In genomic region chr1:159798893-159799292, GRCh38 we compare ENCODE assay signal across 9 cellular contexts. TPM values are rescaled to one million over a fixed set of nuclear protein-coding genes. Genes with fewer than 3 reads are reported as not detected.
DNase-seq lines count a peak whose midpoint lies in the region; ATAC-seq, FAIRE-seq and TF ChIP-seq lines count a peak whose summit lies in the region.
"Had no signal": no experiment of that assay in that cellular context is flagged by ENCODE, and none has a peak within 500 bp of the region (broad histone marks: within the 10 kb centered on the region; RNA-seq: fewer than 3 reads in every experiment).

No MANE protein-coding gene starts in this region.

- DNase-seq in AG09319 (ENCODE audit: extremely low read depth, low read depth) (peak; percentile 61), GM18507 (ENCODE audit: extremely low spot score, insufficient read length, low read depth) (no peak), NCI-H2081 (lab: John Stamatoyannopoulos, UW) (peak; percentile 75 to 87), T-helper 17 cell (peak in 1 of 3 donors; percentile 18), kidney epithelial cell (ENCODE audit: low read depth) (peak; percentile 26)
- DNase-seq in central memory CD4-positive, alpha-beta T cell = peak; percentile 28
- DNase-seq in stimulated activated CD4-positive, alpha-beta T cell treated with anti-CD3 and anti-CD28 coated beads, Interleukin-4, amount 100 ng/mL, for 24 hours = peak; percentile 55

- no peak overlapping the region for H3K27ac Mint-ChIP-seq in T-helper 17 cell
- H3K27ac Mint-ChIP-seq: natural killer cell treated with Interleukin-12 subunit alpha and Interleukin-12 subunit beta and Interleukin-15 and Interleukin-18, amount 100 ng/mL, for 72 hours had no signal

- no peaks in the 10 kb centered on the region for H3K36me3 Mint-ChIP-seq in T-helper 17 cell (ENCODE audit: low read depth)
- H3K36me3 Mint-ChIP-seq: natural killer cell treated with Interleukin-12 subunit alpha and Interleukin-12 subunit beta and Interleukin-15 and Interleukin-18, amount 100 ng/mL, for 72 hours had no signal

- no peaks in the 10 kb centered on the region for H3K36me3 ChIP-seq in kidney epithelial cell (ENCODE audit: control insufficient read depth, insufficient read depth, low read length)

- H3K4me3 ChIP-seq in kidney epithelial cell (ENCODE audit: low read depth, low read length) = no peak overlapping the region

- no peaks in the 10 kb centered on the region for H3K9me3 ChIP-seq in T-helper 17 cell (ENCODE audit: control insufficient read depth, low read length, poor library complexity, severe bottlenecking)

- no peak for TF ChIP-seq POLR2A in GM18505 (IDR thresholded peaks at IDR 0.05; ENCODE audit: borderline replicate concordance, extremely low read depth, insufficient read depth, insufficient read length)

- ATAC-seq in T-helper 17 cell (peak; percentile 64), GM18505 (IDR thresholded peaks at IDR 0.05; ENCODE audit: unreplicated experiment) (no peak)

- H3K27me3 Mint-ChIP-seq in T-helper 17 cell = peaks cover 18% of the 10 kb centered on the region

- peaks cover 10% of the 10 kb centered on the region for H3K4me1 Mint-ChIP-seq in T-helper 17 cell

- peak; percentile 82 for FAIRE-seq in GM18507 (lab: Jason Lieb, UNC)

- no peak overlapping the region for H3K4me3 Mint-ChIP-seq in T-helper 17 cell

- TF ChIP-seq CTCF in AG09319 (IDR thresholded peaks at IDR 0.05; ENCODE audit: low read depth, low read length) = peak; percentile 79
- peak; percentile 68 for TF ChIP-seq CTCF in kidney epithelial cell (IDR thresholded peaks at IDR 0.05; ENCODE audit: insufficient read depth, low read length, poor library complexity, severe bottlenecking)

- H3K27me3 ChIP-seq in kidney epithelial cell (ENCODE audit: control insufficient read depth, insufficient read depth, low read length) = peaks cover 7% of the 10 kb centered on the region

RNA-seq across cellular contexts. Expression of gene FCRL6, which starts 3.3 kb away (rescaled TPM):
- total RNA-seq in T-helper 17 cell = under 1 TPM; 0.27 to 0.81 TPM
- total RNA-seq in kidney epithelial cell = not detected in 2 replicates

RNA-seq across cellular contexts. Expression of gene DUSP23, which starts 18.1 kb away (rescaled TPM):
- total RNA-seq in T-helper 17 cell (10 to 100 TPM in 1 of 2 donors, 1 to 10 TPM in 1; 7.9 to 12.0 TPM), kidney epithelial cell (67.3 and 73.0 TPM in 2 replicates)

RNA-seq across cellular contexts. Expression of gene SLAMF8, which starts 27.8 kb away (rescaled TPM):
- total RNA-seq in T-helper 17 cell (under 1 TPM in 1 of 2 donors, not detected in 1; 0.44 TPM), kidney epithelial cell (0.04 and 0.14 TPM in 2 replicates)
